In the genomic region with DNA sequence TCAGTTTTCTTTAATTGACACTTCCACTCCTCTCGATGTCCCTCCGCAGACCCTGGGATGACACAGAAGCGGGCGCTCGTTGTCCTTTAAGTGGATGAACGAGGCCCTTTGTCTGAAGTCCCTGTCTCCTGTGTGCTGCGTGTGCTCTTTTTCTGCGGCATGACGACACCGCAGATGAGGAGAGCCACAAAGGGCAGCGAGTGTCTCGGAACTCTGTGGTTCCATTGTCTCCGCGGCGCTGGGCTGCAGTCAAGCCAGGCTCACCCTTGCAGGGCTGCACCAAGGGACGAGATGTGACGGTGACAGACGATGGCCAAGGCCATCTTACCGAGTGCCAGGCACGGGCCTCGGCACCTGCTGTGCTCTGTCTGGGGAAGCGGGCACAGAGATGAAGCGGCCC, we compare ENCODE assay signal across 21 cellular contexts. TPM values are rescaled to one million over a fixed set of nuclear protein-coding genes. Genes with fewer than 3 reads are reported as not detected.
DNase-seq lines count a peak whose midpoint lies in the region; ATAC-seq and TF ChIP-seq lines count a peak whose summit lies in the region.
"Had no signal": no experiment of that assay in that cellular context is flagged by ENCODE, and none has a peak within 500 bp of the region (broad histone marks: within the 10 kb centered on the region; RNA-seq: fewer than 3 reads in every experiment).

No MANE protein-coding gene starts in this region.

- DNase-seq in C1 segment of cervical spinal cord (lab: John Stamatoyannopoulos, UW) (peak in 12 of 14 donors; percentile 15 to 90 (median 78)), caudate nucleus (lab: John Stamatoyannopoulos, UW) (peak in 59 of 61 donors; percentile 44 to 94 (median 82)), osteocyte (ENCODE audit: extremely low spot score, unreplicated experiment) (peak; percentile 67), AG08395 (ENCODE audit: low spot score) (no peak), NCI-H69 (lab: John Stamatoyannopoulos, UW) (no peak), gastrocnemius medialis (no peak)
- DNase-seq: Caco-2, DMS153, H7, Kasumi-1, MM.1S, NCI-H1105, NCI-H1694 treated with DMSO at 0.1 percent for 48 hours, NCI-H2107, OCI-M1, RPMI8226 had no signal

- peak overlapping the region; percentile 98 for H3K27ac ChIP-seq in caudate nucleus (ENCODE audit: low read depth, low read length)
- H3K27ac ChIP-seq in layer of hippocampus (ENCODE audit: low read depth, low read length) = peak overlapping the region; percentile 98
- no peak overlapping the region for H3K27ac ChIP-seq in gastrocnemius medialis
- H3K27ac ChIP-seq: A549 had no signal

- H3K27ac Mint-ChIP-seq in osteocyte (ENCODE audit: unreplicated experiment) = no peak overlapping the region
- H3K27ac Mint-ChIP-seq: IgD-negative memory B cell had no signal

- intact Hi-C loops in gastrocnemius medialis (cut with DNase I; ENCODE audit: low total_unique reads) = no loop called here

- no peaks in the 10 kb centered on the region for H3K4me1 Mint-ChIP-seq in osteocyte (ENCODE audit: unreplicated experiment)

- ATAC-seq in HG02759 (IDR thresholded peaks at IDR 0.05; ENCODE audit: unreplicated experiment) = no peak
- ATAC-seq in gastrocnemius medialis = no peak
- ATAC-seq: A549 had no signal

- no peaks in the 10 kb centered on the region for H3K36me3 ChIP-seq in gastrocnemius medialis

- H3K27me3 ChIP-seq in layer of hippocampus (ENCODE audit: control insufficient read depth, insufficient read depth, low read length) (no peaks in the 10 kb centered on the region), gastrocnemius medialis (peaks cover 0 to 12% (median 2%) of the 10 kb centered on the region in 3 donors)

- no peak overlapping the region for H3K4me3 Mint-ChIP-seq in osteocyte (ENCODE audit: unreplicated experiment)
- H3K4me3 Mint-ChIP-seq: IgD-negative memory B cell had no signal

- in situ Hi-C loops in gastrocnemius medialis (cut with MboI; ENCODE audit: low sequenced_read_pairs in 4 of 4) = no loop called here

- no peak for TF ChIP-seq CTCF in osteocyte (IDR thresholded peaks at IDR 0.05)
- TF ChIP-seq CTCF in gastrocnemius medialis (IDR thresholded peaks at IDR 0.05 in 4 of 5, conservative IDR thresholded peaks at IDR 0.05 in 1 of 5) = no peak

- no peak overlapping the region for H3K4me3 ChIP-seq in gastrocnemius medialis
- H3K4me3 ChIP-seq: A549 had no signal

- H3K27me3 Mint-ChIP-seq in osteocyte (ENCODE audit: unreplicated experiment) = peaks cover 35% of the 10 kb centered on the region

- no peaks in the 10 kb centered on the region for H3K36me3 Mint-ChIP-seq in osteocyte (ENCODE audit: unreplicated experiment)
- H3K36me3 Mint-ChIP-seq: IgD-negative memory B cell had no signal

- no peak for TF ChIP-seq POLR2A in gastrocnemius medialis (IDR thresholded peaks at IDR 0.05)

- no peaks in the 10 kb centered on the region for H3K4me1 ChIP-seq in gastrocnemius medialis
- H3K4me1 ChIP-seq: A549, Caco-2 had no signal

- H3K9me3 ChIP-seq in gastrocnemius medialis = no peaks in the 10 kb centered on the region
- H3K9me3 ChIP-seq: A549 had no signal

- no peaks in the 10 kb centered on the region for H3K9me3 Mint-ChIP-seq in osteocyte (ENCODE audit: unreplicated experiment)
- H3K9me3 Mint-ChIP-seq: IgD-negative memory B cell had no signal

RNA-seq across cellular contexts. Expression of gene PRR18, which starts 10.6 kb away (rescaled TPM):
- total RNA-seq in osteocyte (not detected in 2 replicates), gastrocnemius medialis (not detected)
- total RNA-seq: HT1080 had no signal

RNA-seq across cellular contexts. Expression of gene SFT2D1, which starts 44.7 kb away (rescaled TPM):
- total RNA-seq in osteocyte = 30.8 and 34.0 TPM in 2 replicates
- 10 to 100 TPM; 14.1 to 29.0 (median 16.8) TPM for total RNA-seq in gastrocnemius medialis

Comparison
In these comparisons a context has a peak if more than half of its experiments do, and no peak if none do; other contexts are left out.
1. DNase-seq: peak in C1 segment of cervical spinal cord (12 of 14), caudate nucleus (59 of 61) and osteocyte (single experiment); none in AG08395 (single experiment), NCI-H69 (single experiment) and gastrocnemius medialis (0 of 2).
2. H3K27ac ChIP-seq: peak in caudate nucleus (single experiment) and layer of hippocampus (single experiment); none in gastrocnemius medialis (0 of 4).